In genomic region chr7:133560900-133561299, GRCh38 we compare ENCODE assay signal across 15 cellular contexts.
"Had no signal": no experiment of that assay in that cellular context is flagged by ENCODE, and none has a peak within 500 bp of the region (broad histone marks: within the 10 kb centered on the region; RNA-seq: fewer than 3 reads in every experiment).

No MANE protein-coding gene starts in this region.

- H3K27me3 ChIP-seq: heart left ventricle, upper lobe of left lung had no signal

- H3K9me3 Mint-ChIP-seq: activated CD4-positive, alpha-beta T cell treated with anti-CD3 and anti-CD28 coated beads, Interleukin-2, amount 10 ng/mL, durations not matched to agents 7 days and 5 days; activated naive CD4-positive, alpha-beta T cell treated with anti-CD3 and anti-CD28 coated beads, Interleukin-2, amount 10 ng/mL, durations not matched to agents 7 days and 5 days; activated T-helper 1 cell treated with anti-CD3 and anti-CD28 coated beads, Interleukin-12 subunit alpha, Interleukin-12 subunit beta, Interleukin-2, Interleukin-4 antibody, amounts not matched to agents 30 ng/mL and 10 ng/mL and 1 ng/mL, durations not matched to agents 14 hours and 24 hours and 36 hours; dendritic cell treated with granulocyte-macrophage colony-stimulating factor and Interleukin-4, amounts not matched to agents 40 ng/mL and 50 ng/mL, for 4 days; immature natural killer cell; natural killer cell treated with Interleukin-12 subunit alpha and Interleukin-12 subunit beta and Interleukin-15 and Interleukin-18, amount 100 ng/mL, for 72 hours; WTC11 had no signal

- DNase-seq: activated CD4-positive, alpha-beta T cell treated with anti-CD3 and anti-CD28 coated beads, Interleukin-2, amount 10 ng/mL, durations not matched to agents 7 days and 5 days; activated naive CD4-positive, alpha-beta T cell treated with anti-CD3 and anti-CD28 coated beads, Interleukin-2, amount 10 ng/mL, durations not matched to agents 7 days and 5 days; effector memory CD4-positive, alpha-beta T cell; heart left ventricle; immature natural killer cell; mesendoderm; retina; stimulated activated CD4-positive, alpha-beta T cell treated with anti-CD3 and anti-CD28 coated beads, Interleukin-4, amount 100 ng/mL, for 1 hour; stimulated activated naive CD4-positive, alpha-beta T cell; upper lobe of left lung had no signal

- H3K4me3 Mint-ChIP-seq: activated CD4-positive, alpha-beta T cell treated with anti-CD3 and anti-CD28 coated beads, Interleukin-2, amount 10 ng/mL, durations not matched to agents 7 days and 5 days; activated naive CD4-positive, alpha-beta T cell treated with anti-CD3 and anti-CD28 coated beads, Interleukin-2, amount 10 ng/mL, durations not matched to agents 7 days and 5 days; activated T-helper 1 cell treated with anti-CD3 and anti-CD28 coated beads, Interleukin-12 subunit alpha, Interleukin-12 subunit beta, Interleukin-2, Interleukin-4 antibody, amounts not matched to agents 30 ng/mL and 10 ng/mL and 1 ng/mL, durations not matched to agents 14 hours and 24 hours and 36 hours; dendritic cell treated with granulocyte-macrophage colony-stimulating factor and Interleukin-4, amounts not matched to agents 40 ng/mL and 50 ng/mL, for 4 days; immature natural killer cell; natural killer cell treated with Interleukin-12 subunit alpha and Interleukin-12 subunit beta and Interleukin-15 and Interleukin-18, amount 100 ng/mL, for 72 hours; WTC11 had no signal

- ATAC-seq: heart left ventricle, WTC11 had no signal

- H3K27ac ChIP-seq: epithelial cell of prostate, heart left ventricle, upper lobe of left lung had no signal

- H3K36me3 ChIP-seq: heart left ventricle, upper lobe of left lung had no signal

- H3K27ac Mint-ChIP-seq: activated CD4-positive, alpha-beta T cell treated with anti-CD3 and anti-CD28 coated beads, Interleukin-2, amount 10 ng/mL, durations not matched to agents 7 days and 5 days; activated naive CD4-positive, alpha-beta T cell treated with anti-CD3 and anti-CD28 coated beads, Interleukin-2, amount 10 ng/mL, durations not matched to agents 7 days and 5 days; activated T-helper 1 cell treated with anti-CD3 and anti-CD28 coated beads, Interleukin-12 subunit alpha, Interleukin-12 subunit beta, Interleukin-2, Interleukin-4 antibody, amounts not matched to agents 30 ng/mL and 10 ng/mL and 1 ng/mL, durations not matched to agents 14 hours and 24 hours and 36 hours; dendritic cell treated with granulocyte-macrophage colony-stimulating factor and Interleukin-4, amounts not matched to agents 40 ng/mL and 50 ng/mL, for 4 days; immature natural killer cell; natural killer cell treated with Interleukin-12 subunit alpha and Interleukin-12 subunit beta and Interleukin-15 and Interleukin-18, amount 100 ng/mL, for 72 hours; WTC11 had no signal

- H3K4me3 ChIP-seq: heart left ventricle, upper lobe of left lung had no signal

- H3K4me1 Mint-ChIP-seq: activated CD4-positive, alpha-beta T cell treated with anti-CD3 and anti-CD28 coated beads, Interleukin-2, amount 10 ng/mL, durations not matched to agents 7 days and 5 days; activated naive CD4-positive, alpha-beta T cell treated with anti-CD3 and anti-CD28 coated beads, Interleukin-2, amount 10 ng/mL, durations not matched to agents 7 days and 5 days had no signal

- H3K9me3 ChIP-seq: heart left ventricle, upper lobe of left lung had no signal

- H3K36me3 Mint-ChIP-seq: activated naive CD4-positive, alpha-beta T cell treated with anti-CD3 and anti-CD28 coated beads, Interleukin-2, amount 10 ng/mL, durations not matched to agents 7 days and 5 days; natural killer cell treated with Interleukin-12 subunit alpha and Interleukin-12 subunit beta and Interleukin-15 and Interleukin-18, amount 100 ng/mL, for 72 hours; WTC11 had no signal

- H3K27me3 Mint-ChIP-seq: activated CD4-positive, alpha-beta T cell treated with anti-CD3 and anti-CD28 coated beads, Interleukin-2, amount 10 ng/mL, durations not matched to agents 7 days and 5 days; activated naive CD4-positive, alpha-beta T cell treated with anti-CD3 and anti-CD28 coated beads, Interleukin-2, amount 10 ng/mL, durations not matched to agents 7 days and 5 days; dendritic cell treated with granulocyte-macrophage colony-stimulating factor and Interleukin-4, amounts not matched to agents 40 ng/mL and 50 ng/mL, for 4 days; natural killer cell treated with Interleukin-12 subunit alpha and Interleukin-12 subunit beta and Interleukin-15 and Interleukin-18, amount 100 ng/mL, for 72 hours had no signal
